8 cellular contexts compared by ENCODE assay signal in the genomic region with DNA sequence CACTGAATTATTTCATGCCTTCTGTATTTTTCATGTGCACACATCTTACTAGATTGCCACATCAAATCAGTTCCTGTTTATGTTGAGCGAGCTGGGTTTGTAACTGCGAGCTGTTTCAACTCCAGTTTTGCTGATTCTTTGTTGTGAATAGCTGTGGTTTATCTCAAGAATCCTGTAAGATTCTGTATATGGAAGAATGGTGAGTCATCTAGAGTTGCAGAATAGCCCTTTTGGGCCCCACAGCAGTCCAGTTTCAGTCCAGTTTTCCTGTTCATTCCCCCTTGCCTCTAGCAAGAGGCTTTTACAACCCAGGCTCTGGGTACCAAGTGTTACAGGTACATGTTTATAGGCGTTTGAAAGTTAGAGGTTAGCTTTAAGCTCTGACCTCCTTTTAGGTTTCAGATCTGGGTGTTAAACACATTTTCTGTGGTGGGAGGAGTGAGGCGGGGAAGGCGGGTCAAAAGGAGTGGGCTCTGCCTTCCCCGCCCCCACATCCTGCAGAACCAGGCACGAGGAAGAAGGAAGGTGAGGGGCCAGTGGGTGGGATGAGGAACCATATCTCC. TPM values are rescaled to one million over a fixed set of nuclear protein-coding genes. Genes with fewer than 3 reads are reported as not detected.
DNase-seq lines count a peak whose midpoint lies in the region; ATAC-seq and TF ChIP-seq lines count a peak whose summit lies in the region.

No MANE protein-coding gene starts in this region.

- TF ChIP-seq CTCF in CD8-positive, alpha-beta T cell (IDR thresholded peaks at IDR 0.05), result no peak
- TF ChIP-seq CTCF in activated B cell treated with CpG ODN at 0.5 μM for 24 hours (IDR thresholded peaks at IDR 0.05), result no peak
- TF ChIP-seq CTCF in epithelial cell of esophagus (IDR thresholded peaks at IDR 0.05; ENCODE audit: insufficient read depth, low read depth, low read length, missing control alignments), result no peak
- TF ChIP-seq CTCF in natural killer cell (IDR thresholded peaks at IDR 0.05), result no peak

- CTCF ChIA-PET in CD8-positive, alpha-beta T cell (lab: Charles Lee), result interaction anchor here (0.7 to 2.3 kb wide), 12 partner anchors 10 to 224 kb away, joined by 3 to 9 read pairs (median 4); no protein-coding TSS in a partner anchor
- CTCF ChIA-PET in activated B cell treated with CpG ODN at 0.5 μM for 24 hours (lab: Charles Lee), result no interaction called here

- peaks cover 83% of the 10 kb centered on the region for H3K4me1 Mint-ChIP-seq in CD8-positive, alpha-beta T cell (ENCODE audit: low read depth)
- H3K4me1 Mint-ChIP-seq in activated B cell treated with CpG ODN at 0.5 μM for 24 hours (peaks cover 62% of the 10 kb centered on the region), natural killer cell (peaks cover 60 to 74% of the 10 kb centered on the region in 2 donors)

- peak overlapping the region; percentile 18 for H3K27ac ChIP-seq in CD8-positive, alpha-beta T cell (ENCODE audit: low read depth, low read length)

- intact Hi-C loops in CD8-positive, alpha-beta T cell (cut with DNase I, micrococcal nuclease), result loop anchor here (1.0 to 2.0 kb wide), 5 partner anchors 15 to 43 kb away; no protein-coding TSS in a partner anchor
- intact Hi-C loops in activated B cell treated with CpG ODN at 0.5 μM for 24 hours (cut with micrococcal nuclease), result loop anchor here (1.0 kb wide), 2 partner anchors 22 to 44 kb away; no protein-coding TSS in a partner anchor
- intact Hi-C loops in natural killer cell (cut with micrococcal nuclease), result loop anchor here (2.0 to 5.0 kb wide), 3 partner anchors 26 to 44 kb away; a partner anchor contains a TSS

- H3K27me3 ChIP-seq in CD8-positive, alpha-beta T cell (ENCODE audit: insufficient read depth, low read length), result no peaks in the 10 kb centered on the region
- no peaks in the 10 kb centered on the region for H3K27me3 ChIP-seq in H7 (ENCODE audit: control insufficient read depth, insufficient read depth, low read length)

- H3K36me3 Mint-ChIP-seq in CD8-positive, alpha-beta T cell, result peaks cover 10% of the 10 kb centered on the region
- peaks cover 9% of the 10 kb centered on the region for H3K36me3 Mint-ChIP-seq in activated B cell treated with CpG ODN at 0.5 μM for 24 hours (ENCODE audit: low read depth)
- H3K36me3 Mint-ChIP-seq in natural killer cell, result no peaks in the 10 kb centered on the region

- peak overlapping the region; percentile 79 for H3K4me3 Mint-ChIP-seq in CD8-positive, alpha-beta T cell
- H3K4me3 Mint-ChIP-seq in activated B cell treated with CpG ODN at 0.5 μM for 24 hours (peak overlapping the region; percentile 32), natural killer cell (peak overlapping the region; percentile 90)

- peak overlapping the region; percentile 92 for H3K27ac Mint-ChIP-seq in CD8-positive, alpha-beta T cell
- peak overlapping the region; percentile 73 for H3K27ac Mint-ChIP-seq in activated B cell treated with CpG ODN at 0.5 μM for 24 hours
- H3K27ac Mint-ChIP-seq in natural killer cell, result peak overlapping the region; percentile 88 to 91

- H3K36me3 ChIP-seq in CD8-positive, alpha-beta T cell (ENCODE audit: insufficient read depth, low read length), result no peaks in the 10 kb centered on the region
- H3K36me3 ChIP-seq in H7 (replicated peaks; ENCODE audit: control insufficient read depth, insufficient read depth, low read length), result no peaks in the 10 kb centered on the region

- H3K4me3 ChIP-seq in CD8-positive, alpha-beta T cell (ENCODE audit: low read depth, low read length), result peak overlapping the region; percentile 30
- H3K4me3 ChIP-seq in epithelial cell of esophagus (ENCODE audit: low read length), result no peak overlapping the region
- H3K4me3 ChIP-seq in H7 (ENCODE audit: insufficient read depth, low read depth, low read length), result no peak overlapping the region

- no peaks in the 10 kb centered on the region for H3K9me3 Mint-ChIP-seq in CD8-positive, alpha-beta T cell
- no peaks in the 10 kb centered on the region for H3K9me3 Mint-ChIP-seq in activated B cell treated with CpG ODN at 0.5 μM for 24 hours
- no peaks in the 10 kb centered on the region for H3K9me3 Mint-ChIP-seq in natural killer cell

- H3K9me3 ChIP-seq in CD8-positive, alpha-beta T cell (ENCODE audit: low read length), result no peaks in the 10 kb centered on the region

- peaks cover 60% of the 10 kb centered on the region for H3K4me1 ChIP-seq in CD8-positive, alpha-beta T cell (ENCODE audit: insufficient read depth, low read length)

- peak; percentile 81 for ATAC-seq in CD8-positive, alpha-beta T cell
- ATAC-seq in GM21381 (IDR thresholded peaks at IDR 0.05; ENCODE audit: unreplicated experiment), result peak; percentile 72
- no peak for ATAC-seq in activated B cell treated with CpG ODN at 0.5 μM for 24 hours (ENCODE audit: low read depth)
- ATAC-seq in natural killer cell, result peak; percentile 63 to 80 (median 70)

- no peaks in the 10 kb centered on the region for H3K27me3 Mint-ChIP-seq in CD8-positive, alpha-beta T cell (ENCODE audit: low read depth)
- H3K27me3 Mint-ChIP-seq in activated B cell treated with CpG ODN at 0.5 μM for 24 hours (no peaks in the 10 kb centered on the region), natural killer cell (ENCODE audit: low read depth in 2 of 2) (no peaks in the 10 kb centered on the region)

- DNase-seq in CD8-positive, alpha-beta T cell, result peak in 6 of 7 experiments; percentile 26 to 75 (median 42)
- DNase-seq in HS-5 (ENCODE audit: low read depth), result peak; percentile 88
- DNase-seq in activated B cell treated with CpG ODN at 0.5 μM for 24 hours, result no peak
- peak; percentile 92 for DNase-seq in epithelial cell of esophagus (ENCODE audit: low read depth)
- DNase-seq in natural killer cell, result no peak
- no peak for DNase-seq in NCI-H2107 treated with DMSO at 0.1 percent for 48 hours (lab: John Stamatoyannopoulos, UW; ENCODE audit: unreplicated experiment)
- DNase-seq in H7, result no peak

- POLR2A ChIA-PET in CD8-positive, alpha-beta T cell (lab: Charles Lee), result interaction anchor here (0.5 to 3.0 kb wide), 13 partner anchors 13 to 286 kb away, joined by 3 to 17 read pairs (median 6); a partner anchor contains a TSS
- POLR2A ChIA-PET in activated B cell treated with CpG ODN at 0.5 μM for 24 hours (lab: Charles Lee), result interaction anchor here (0.9 kb wide), 1 partner anchor 18 kb away, joined by 3 read pairs; no protein-coding TSS in a partner anchor

RNA-seq across cellular contexts. Expression of a gene that starts 32.7 kb away (rescaled TPM):
- total RNA-seq in CD8-positive, alpha-beta T cell, result 10 to 100 TPM; 29.2 to 30.9 TPM
- total RNA-seq in activated B cell treated with CpG ODN at 0.5 μM for 24 hours (35.1 and 35.2 TPM in 2 replicates), natural killer cell (10 to 100 TPM; 36.0 to 54.7 (median 53.2) TPM)
- total RNA-seq in H7 (2014; rRNA removed; shearing (Covaris generic)), result 55.8 and 58.3 TPM in 2 replicates

Comparison
In these comparisons a context has a peak if more than half of its experiments do, and no peak if none do; other contexts are left out.
1. DNase-seq: peak in CD8-positive, alpha-beta T cell (6 of 7), HS-5 (single experiment) and epithelial cell of esophagus (single experiment); none in activated B cell treated with CpG ODN at 0.5 μM for 24 hours (single experiment), natural killer cell (single experiment), NCI-H2107 treated with DMSO at 0.1 percent for 48 hours (single experiment) and H7 (single experiment).
2. H3K4me3 Mint-ChIP-seq: peak in every context shown above with its lines; median percentile 90 in natural killer cell; 79 in CD8-positive, alpha-beta T cell; 32 in activated B cell treated with CpG ODN at 0.5 μM for 24 hours.
3. Peak in every context shown above with its lines, with median percentiles within 50 percentile points of each other: H3K27ac Mint-ChIP-seq.